Comparison of ENCODE assay signal across 1 cellular context in the genomic region with DNA sequence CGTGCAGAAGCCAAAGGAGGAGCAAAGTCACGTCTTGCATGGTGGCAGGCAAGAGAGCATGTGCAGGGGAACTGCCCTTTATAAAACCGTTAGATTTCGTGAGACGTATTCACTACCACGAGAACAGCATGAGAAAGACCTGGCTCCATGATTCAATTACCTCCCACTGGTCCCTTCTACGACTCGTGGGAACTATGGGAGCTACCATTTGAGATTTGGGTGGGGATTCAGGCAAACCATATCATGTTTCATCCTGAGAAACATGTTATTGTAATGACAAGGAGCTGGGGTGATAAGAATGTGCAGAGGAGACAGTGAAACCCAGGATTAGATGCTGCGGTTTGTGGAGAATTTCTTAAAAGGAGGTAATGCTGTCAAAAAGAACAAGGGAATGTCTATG.
TF ChIP-seq lines count a peak whose summit lies in the region.

No MANE protein-coding gene starts in this region.

TF ChIP-seq in K562, 482 proteins besides CTCF, POLR2A, EP300 and RAD21 (continued from another document):
- TF ChIP-seq ATF3 (IDR thresholded peaks at IDR 0.05) (no peak), ATF3 (CRISPR knock-in tag; conservative IDR thresholded peaks at IDR 0.05) (no peak), CEBPZ (IDR thresholded peaks at IDR 0.05; ENCODE audit: borderline replicate concordance, low read depth, low read length) (no peak), ZNF23 (CRISPR knock-in tag; IDR thresholded peaks at IDR 0.05) (no peak), RBM25 (IDR thresholded peaks at IDR 0.05; ENCODE audit: low read depth, low read length, severe bottlenecking) (no peak), MIER1 (IDR thresholded peaks at IDR 0.05; ENCODE audit: low read depth) (no peak)
- TF ChIP-seq, protein P1, sequence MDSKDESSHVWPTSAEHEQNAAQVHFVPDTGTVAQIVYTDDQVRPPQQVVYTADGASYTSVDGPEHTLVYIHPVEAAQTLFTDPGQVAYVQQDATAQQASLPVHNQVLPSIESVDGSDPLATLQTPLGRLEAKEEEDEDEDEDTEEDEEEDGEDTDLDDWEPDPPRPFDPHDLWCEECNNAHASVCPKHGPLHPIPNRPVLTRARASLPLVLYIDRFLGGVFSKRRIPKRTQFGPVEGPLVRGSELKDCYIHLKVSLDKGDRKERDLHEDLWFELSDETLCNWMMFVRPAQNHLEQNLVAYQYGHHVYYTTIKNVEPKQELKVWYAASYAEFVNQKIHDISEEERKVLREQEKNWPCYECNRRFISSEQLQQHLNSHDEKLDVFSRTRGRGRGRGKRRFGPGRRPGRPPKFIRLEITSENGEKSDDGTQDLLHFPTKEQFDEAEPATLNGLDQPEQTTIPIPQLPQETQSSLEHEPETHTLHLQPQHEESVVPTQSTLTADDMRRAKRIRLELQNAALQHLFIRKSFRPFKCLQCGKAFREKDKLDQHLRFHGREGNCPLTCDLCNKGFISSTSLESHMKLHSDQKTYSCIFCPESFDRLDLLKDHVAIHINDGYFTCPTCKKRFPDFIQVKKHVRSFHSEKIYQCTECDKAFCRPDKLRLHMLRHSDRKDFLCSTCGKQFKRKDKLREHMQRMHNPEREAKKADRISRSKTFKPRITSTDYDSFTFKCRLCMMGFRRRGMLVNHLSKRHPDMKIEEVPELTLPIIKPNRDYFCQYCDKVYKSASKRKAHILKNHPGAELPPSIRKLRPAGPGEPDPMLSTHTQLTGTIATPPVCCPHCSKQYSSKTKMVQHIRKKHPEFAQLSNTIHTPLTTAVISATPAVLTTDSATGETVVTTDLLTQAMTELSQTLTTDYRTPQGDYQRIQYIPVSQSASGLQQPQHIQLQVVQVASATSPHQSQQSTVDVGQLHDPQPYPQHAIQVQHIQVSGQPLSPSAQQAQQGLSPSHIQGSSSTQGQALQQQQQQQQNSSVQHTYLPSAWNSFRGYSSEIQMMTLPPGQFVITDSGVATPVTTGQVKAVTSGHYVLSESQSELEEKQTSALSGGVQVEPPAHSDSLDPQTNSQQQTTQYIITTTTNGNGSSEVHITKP (IDR thresholded peaks at IDR 0.05; ENCODE audit: partially characterized antibody): peak; percentile 87
